ENCODE assay signal across 8 cellular contexts in genomic region chr2:199979841-199980628, GRCh38.
DNase-seq lines count a peak whose midpoint lies in the region; TF ChIP-seq lines count a peak whose summit lies in the region.

No MANE protein-coding gene starts in this region.

- H3K9me3 ChIP-seq in HUES48 (ENCODE audit: control insufficient read depth, insufficient read depth, low read length) (no peaks in the 10 kb centered on the region), subcutaneous abdominal adipose tissue (ENCODE audit: control insufficient read depth in 5 of 5, low read length in 5 of 5) (no peaks in the 10 kb centered on the region)

- H3K27me3 ChIP-seq in HUES48 (ENCODE audit: control insufficient read depth, insufficient read depth, low read length): no peaks in the 10 kb centered on the region
- no peaks in the 10 kb centered on the region for H3K27me3 ChIP-seq in subcutaneous abdominal adipose tissue (ENCODE audit: control insufficient read depth in 5 of 5, insufficient read depth in 4 of 5, low read length in 5 of 5)

- CTCF ChIA-PET in RWPE1 (lab: Yijun Ruan, JAX): interaction anchor here (0.6 kb wide), 1 partner anchor 389 kb away, joined by 3 read pairs; no protein-coding TSS in a partner anchor

- H3K4me3 ChIP-seq in HUES48 (ENCODE audit: low read depth, low read length) (peak overlapping the region; percentile 50), foreskin fibroblast (ENCODE audit: low read depth in 1 of 2, low read length in 2 of 2) (peak overlapping the region in 1 of 2 donors; percentile 21), subcutaneous abdominal adipose tissue (ENCODE audit: low read depth in 1 of 5, low read length in 5 of 5) (peak overlapping the region in 4 of 5 donors; percentile 31 to 41 (median 36))

- peaks cover 35% of the 10 kb centered on the region for H3K4me1 ChIP-seq in HUES48 (ENCODE audit: control insufficient read depth, insufficient read depth, low read length)
- peaks cover 0 to 7% (median 7%) of the 10 kb centered on the region in 5 donors for H3K4me1 ChIP-seq in subcutaneous abdominal adipose tissue (ENCODE audit: control insufficient read depth in 5 of 5, insufficient read depth in 5 of 5, low read length in 5 of 5)

- POLR2A ChIA-PET in RWPE1 (lab: Yijun Ruan, JAX; ENCODE audit: low non-redundant PET): no interaction called here

- H3K36me3 ChIP-seq in HUES48 (ENCODE audit: control insufficient read depth, insufficient read depth, low read length): no peaks in the 10 kb centered on the region
- H3K36me3 ChIP-seq in subcutaneous abdominal adipose tissue (ENCODE audit: control insufficient read depth in 5 of 5, insufficient read depth in 5 of 5, low read length in 5 of 5): no peaks in the 10 kb centered on the region

- DNase-seq in NCI-H2081 (lab: John Stamatoyannopoulos, UW) (peak; percentile 63 to 67), NCI-H2081 treated with DMSO at 0.1 percent for 48 hours (lab: John Stamatoyannopoulos, UW) (no peak), RWPE1 (ENCODE audit: low spot score) (peak; percentile 57), foreskin fibroblast (peak; percentile 75 to 94), nucleus accumbens (lab: John Stamatoyannopoulos, UW) (peak in 53 of 56 donors; percentile 5 to 95 (median 68))
- DNase-seq in activated T-helper 1 cell treated with anti-CD3 and anti-CD28 coated beads, Interleukin-2, amount 50 U/mL, for 16 hours (ENCODE audit: low read depth in 1 of 2, low spot score in 1 of 2): peak; percentile 66 to 83

- peak overlapping the region; percentile 33 for H3K27ac ChIP-seq in HUES48 (ENCODE audit: low read depth, low read length)
- no peak overlapping the region for H3K27ac ChIP-seq in RWPE1
- no peak overlapping the region for H3K27ac ChIP-seq in subcutaneous abdominal adipose tissue (ENCODE audit: low read depth, low read length)

- TF ChIP-seq CTCF in RWPE1 (conservative IDR thresholded peaks at IDR 0.05; ENCODE audit: low read depth) (peak; percentile 81), foreskin fibroblast (IDR thresholded peaks at IDR 0.05; ENCODE audit: low read depth, low read length) (peak; percentile 70)

- H3K9ac ChIP-seq in HUES48 (ENCODE audit: low read depth, low read length) (peak overlapping the region; percentile 53), subcutaneous abdominal adipose tissue (ENCODE audit: low read length in 5 of 5) (peak overlapping the region in 3 of 5 donors; percentile 25 to 66 (median 46))
